25 cellular contexts compared by ENCODE assay signal in genomic region chr3:33579843-33580242, GRCh38.
DNase-seq lines count a peak whose midpoint lies in the region; ATAC-seq, FAIRE-seq and TF ChIP-seq lines count a peak whose summit lies in the region.
"Had no signal": no experiment of that assay in that cellular context is flagged by ENCODE, and none has a peak within 500 bp of the region (broad histone marks: within the 10 kb centered on the region; RNA-seq: fewer than 3 reads in every experiment).

No MANE protein-coding gene starts in this region.

- no peak for DNase-seq in Right ventricle myocardium inferior (ENCODE audit: missing footprints)
- DNase-seq in left ventricle myocardium inferior, result no peak
- DNase-seq in H9, result no peak
- DNase-seq in astrocyte (ENCODE audit: low read depth), result no peak
- no peak for DNase-seq in left colon
- DNase-seq in stimulated activated CD4-positive, alpha-beta T cell treated with anti-CD3 and anti-CD28 coated beads, Interleukin-1b, Interleukin-23, amount 100 ng/mL, for 48 hours, result no peak
- DNase-seq: DMS 273 treated with DMSO at 0.1 percent for 48 hours; GDM1; H7; KG1; NCI-H1436; NCI-H2029; NCI-H2171 treated with DMSO at 0.1 percent for 48 hours; NCI-H446 treated with DMSO at 0.1 percent for 48 hours; NK-92 treated with Interleukin-12 subunit alpha and Interleukin-12 subunit beta, amount 100 ng/mL, for 24 hours; OCI-M1 had no signal

- H3K23me2 ChIP-seq in H9 (ENCODE audit: insufficient read length, low read depth, low read length, poor library complexity, severe bottlenecking), result no peaks in the 10 kb centered on the region

- H2BK120ac ChIP-seq in H9 (ENCODE audit: low read depth, low read length, poor library complexity, severe bottlenecking), result no peak overlapping the region

- FAIRE-seq in astrocyte (lab: Jason Lieb, UNC), result peak; percentile 9
- FAIRE-seq: A204.1, GM12891, GM18507 had no signal

- peak overlapping the region in 1 of 3 experiments; percentile 93; a peak in 2 of 7 replicates for H3K27ac Mint-ChIP-seq in H9
- H3K27ac Mint-ChIP-seq in astrocyte (ENCODE audit: unreplicated experiment), result no peak overlapping the region

- WGBS in H9 (ENCODE audit: extremely low coverage, insufficient read length, low lambda C conversion rate), result no CpG with 5 or more reads among the region's 2 CpGs

- TF ChIP-seq CTCF in left ventricle myocardium inferior (IDR thresholded peaks at IDR 0.05; ENCODE audit: borderline replicate concordance) (no peak), H9 (conservative IDR thresholded peaks at IDR 0.05) (no peak), astrocyte (IDR thresholded peaks at IDR 0.05; ENCODE audit: insufficient read depth, low read depth, low read length) (no peak)

- intact Hi-C loops in Right ventricle myocardium inferior (cut with DNase I), result no loop called here
- intact Hi-C loops in left ventricle myocardium inferior (cut with micrococcal nuclease), result no loop called here
- intact Hi-C loops in left colon (cut with DNase I, micrococcal nuclease), result no loop called here

- H3K27me3 Mint-ChIP-seq in H9 (ENCODE audit: low read depth) (no peaks in the 10 kb centered on the region), astrocyte (ENCODE audit: low read depth, unreplicated experiment) (no peaks in the 10 kb centered on the region)

- no peak overlapping the region for H2BK15ac ChIP-seq in H9 (ENCODE audit: low read depth, low read length)

- no peak overlapping the region for H3K4me2 ChIP-seq in H9 (ENCODE audit: insufficient read depth, insufficient read length, low read length)
- H3K4me2 ChIP-seq in astrocyte (ENCODE audit: low read length), result no peak overlapping the region

- no peak overlapping the region for H3K4ac ChIP-seq in H9 (ENCODE audit: low read depth, low read length)

- no peak overlapping the region for H2BK20ac ChIP-seq in H9 (ENCODE audit: low read depth, low read length, poor library complexity, severe bottlenecking)

- H2BK5ac ChIP-seq in H9 (ENCODE audit: insufficient read length, low read length), result no peak overlapping the region

- peaks cover 4 to 15% (median 11%) of the 10 kb centered on the region in 3 experiments; a peak in 6 of 7 replicates for H3K36me3 Mint-ChIP-seq in H9 (ENCODE audit: insufficient read depth in 1 of 3, low read depth in 3 of 3)
- peaks cover 7% of the 10 kb centered on the region for H3K36me3 Mint-ChIP-seq in astrocyte (ENCODE audit: low read depth, unreplicated experiment)

- H3K14ac ChIP-seq in H9 (ENCODE audit: insufficient read depth, low read length), result no peak overlapping the region

- H3K36me3 ChIP-seq in left ventricle myocardium inferior (peaks cover 69% of the 10 kb centered on the region), astrocyte (ENCODE audit: insufficient read depth, low read length) (no peaks in the 10 kb centered on the region)

- no peak overlapping the region for H3K27ac ChIP-seq in left ventricle myocardium inferior (replicated peaks)
- H3K27ac ChIP-seq in H9 (ENCODE audit: insufficient read length, low read depth, low read length), result peak overlapping the region; percentile 36
- no peak overlapping the region for H3K27ac ChIP-seq in astrocyte (ENCODE audit: low read depth, low read length)
- H3K27ac ChIP-seq: C4-2B, HL-60, RWPE1, SK-N-MC had no signal

- no peak overlapping the region for H2BK12ac ChIP-seq in H9 (ENCODE audit: insufficient read length, low read depth, low read length)

- H3K4me3 Mint-ChIP-seq in H9 (0 out of 5 replicates have a peak overlapping the region, but pooled peaks of 1 of the 2 experiments have one; percentile 15), astrocyte (ENCODE audit: unreplicated experiment) (no peak overlapping the region)

- H3K4me1 ChIP-seq in left ventricle myocardium inferior (peaks cover 12% of the 10 kb centered on the region), H9 (ENCODE audit: insufficient read depth, low read length) (peaks cover 12% of the 10 kb centered on the region), astrocyte (ENCODE audit: insufficient read depth, low read length) (peaks cover 2% of the 10 kb centered on the region)

- no peak overlapping the region for H4K91ac ChIP-seq in H9 (ENCODE audit: insufficient read length, low read depth, low read length)

- H3K9ac ChIP-seq in H9 (ENCODE audit: extremely low read depth, insufficient read length, low read length) (no peak overlapping the region), astrocyte (ENCODE audit: low read length) (no peak overlapping the region)

- no peak overlapping the region for H4K5ac ChIP-seq in H9 (ENCODE audit: insufficient read length, low read depth, low read length)

- H2AFZ ChIP-seq in H9 (ENCODE audit: low read length), result no peak overlapping the region
- H2AFZ ChIP-seq in astrocyte (ENCODE audit: low read depth, low read length), result no peak overlapping the region

- H3K4me3 ChIP-seq in left ventricle myocardium inferior, result no peak overlapping the region
- no peak overlapping the region for H3K4me3 ChIP-seq in astrocyte (ENCODE audit: insufficient read depth, low read depth, low read length)
- H3K4me3 ChIP-seq: SK-N-MC had no signal

- H3K9me3 ChIP-seq in left ventricle myocardium inferior (replicated peaks), result no peaks in the 10 kb centered on the region
- no peaks in the 10 kb centered on the region for H3K9me3 ChIP-seq in H9 (ENCODE audit: control insufficient read depth, low read depth, low read length)
- H3K9me3 ChIP-seq in astrocyte (ENCODE audit: insufficient read depth, low read depth, low read length), result no peaks in the 10 kb centered on the region

- no peak overlapping the region for H3K18ac ChIP-seq in H9 (ENCODE audit: insufficient read length, low read depth, low read length)

- no peak overlapping the region for H3K23ac ChIP-seq in H9 (ENCODE audit: insufficient read length, low read depth, low read length)

- H2AK5ac ChIP-seq in H9 (ENCODE audit: insufficient read length, low read length), result no peak overlapping the region

- H3K79me1 ChIP-seq in H9 (ENCODE audit: insufficient read depth, low read depth, low read length, poor library complexity, severe bottlenecking), result no peaks in the 10 kb centered on the region

- H4K20me1 ChIP-seq in H9 (ENCODE audit: control insufficient read depth, insufficient read depth, insufficient read length) (no peaks in the 10 kb centered on the region), astrocyte (ENCODE audit: insufficient read depth, low read length) (no peaks in the 10 kb centered on the region)

- no peak overlapping the region for H3T11ph ChIP-seq in H9 (ENCODE audit: low read length)

- H3K4me1 Mint-ChIP-seq in H9, result peaks cover 59 to 61% of the 10 kb centered on the region in 2 experiments
- H3K4me1 Mint-ChIP-seq in astrocyte (ENCODE audit: low read depth, unreplicated experiment), result peaks cover 6% of the 10 kb centered on the region

- H3K27me3 ChIP-seq in left ventricle myocardium inferior (ENCODE audit: low read depth) (no peaks in the 10 kb centered on the region), H9 (ENCODE audit: insufficient read depth, low read length) (no peaks in the 10 kb centered on the region), astrocyte (ENCODE audit: insufficient read depth, low read length) (no peaks in the 10 kb centered on the region)

- no peak overlapping the region for H4K8ac ChIP-seq in H9 (replicated peaks; ENCODE audit: insufficient read length, low read depth, low read length)

- ATAC-seq in Right ventricle myocardium inferior (peak; percentile 67), left colon (peak; percentile 30), GM21367 (IDR thresholded peaks at IDR 0.05; ENCODE audit: unreplicated experiment) (no peak), GM21526 (IDR thresholded peaks at IDR 0.05; ENCODE audit: low FRiP score, unreplicated experiment) (no peak)

- no peaks in the 10 kb centered on the region for H3K9me3 Mint-ChIP-seq in H9
- H3K9me3 Mint-ChIP-seq in astrocyte (ENCODE audit: unreplicated experiment), result no peaks in the 10 kb centered on the region

- H3K79me2 ChIP-seq in H9 (ENCODE audit: insufficient read depth, low read length) (no peaks in the 10 kb centered on the region), astrocyte (ENCODE audit: insufficient read depth, low read length) (no peaks in the 10 kb centered on the region)

- H3K56ac ChIP-seq in H9 (ENCODE audit: insufficient read length, low read depth, low read length), result no peak overlapping the region

Comparison
In these comparisons a context has a peak if more than half of its experiments do, and no peak if none do; other contexts are left out.
1. ATAC-seq: peak in Right ventricle myocardium inferior (single experiment) and left colon (single experiment); none in GM21367 (single experiment) and GM21526 (single experiment).